8 cellular contexts compared by ENCODE assay signal in genomic region chr12:90102957-90103652, GRCh38.
DNase-seq lines count a peak whose midpoint lies in the region; ATAC-seq, FAIRE-seq and TF ChIP-seq lines count a peak whose summit lies in the region.

No MANE protein-coding gene starts in this region.

- DNase-seq in CD1c-positive myeloid dendritic cell (ENCODE audit: extremely low spot score) (peak; percentile 56), NCI-H748 treated with DMSO at 0.1 percent for 48 hours (lab: John Stamatoyannopoulos, UW) (peak; percentile 39), GM12878 (ENCODE audit: low read depth, low spot score) (peak; percentile 24), middle frontal gyrus (ENCODE audit: extremely low spot score, low spot score) (no peak)

- no peak for TF ChIP-seq EP300 in GM12878 (IDR thresholded peaks at IDR 0.05; ENCODE audit: borderline replicate concordance in 1 of 2, control insufficient read depth in 1 of 2, low read depth in 2 of 2, low read length in 2 of 2)

- no peak overlapping the region for H3K4me3 ChIP-seq in GM12878
- no peak overlapping the region for H3K4me3 ChIP-seq in liver (ENCODE audit: low read depth in 1 of 3, low read length in 3 of 3)

- no peaks in the 10 kb centered on the region for H4K20me1 ChIP-seq in GM12878 (ENCODE audit: control insufficient read depth, insufficient read depth)

- peak; percentile 63 for TF ChIP-seq RAD21 in GM12878 (IDR thresholded peaks at IDR 0.05; ENCODE audit: insufficient read depth, low read depth, low read length)
- peak; percentile 67 to 73 for TF ChIP-seq RAD21 in liver (IDR thresholded peaks at IDR 0.05)

- H2AFZ ChIP-seq in GM12878 (ENCODE audit: control insufficient read depth, low read depth, low read length): no peak overlapping the region

- TF ChIP-seq CTCF in GM12878 (IDR thresholded peaks at IDR 0.05 in 2 of 3, conservative IDR thresholded peaks at IDR 0.05 in 1 of 3; ENCODE audit: control insufficient read depth in 2 of 3, extremely low read depth in 1 of 3, insufficient read depth in 1 of 3, low read depth in 3 of 3, low read length in 3 of 3) (peak; percentile 56 to 62 (median 57)), liver (IDR thresholded peaks at IDR 0.05; ENCODE audit: low read depth, low read length, missing input control) (peak; percentile 36)

- no peak for TF ChIP-seq POLR2A in GM12878 (IDR thresholded peaks at IDR 0.05; ENCODE audit: low read depth, low read length)

- no peak overlapping the region for H3K27ac ChIP-seq in GM12878 (ENCODE audit: control insufficient read depth, insufficient read depth)
- no peak overlapping the region for H3K27ac ChIP-seq in liver (ENCODE audit: low read depth in 1 of 2, low read length in 2 of 2)

- no TSS peak for BruUV-seq in GM12878 (replicated peaks; lab: Mats Ljungman, UMichigan)

- H3K9me3 ChIP-seq in GM12878 (replicated peaks; ENCODE audit: control insufficient read depth, insufficient read depth, low read length): no peaks in the 10 kb centered on the region
- no peaks in the 10 kb centered on the region for H3K9me3 ChIP-seq in liver (ENCODE audit: control insufficient read depth in 4 of 4, low read length in 3 of 4)

- intact Hi-C loops in GM12878 (cut with micrococcal nuclease; ENCODE audit: unreplicated experiment): loop anchor here (1.0 to 5.0 kb wide), 5 partner anchors 149 to 560 kb away; partner anchors contain the start of gene ATP2B1

- no peaks in the 10 kb centered on the region for H3K79me2 ChIP-seq in GM12878 (ENCODE audit: control insufficient read depth, insufficient read depth, low read length)

- CTCF ChIA-PET in GM12878 (lab: Yijun Ruan, JAX): interaction anchor here (0.6 to 6.6 kb wide), 16 partner anchors 18 to 576 kb away, joined by 3 to 95 read pairs (median 4); no protein-coding TSS in a partner anchor

- H3K4me1 ChIP-seq in GM12878 (ENCODE audit: control insufficient read depth, insufficient read depth, low read length): no peaks in the 10 kb centered on the region
- H3K4me1 ChIP-seq in liver (ENCODE audit: control insufficient read depth in 4 of 4, insufficient read depth in 4 of 4, low read length in 3 of 4): no peaks in the 10 kb centered on the region

- SMC1A ChIA-PET in GM12878 (lab: Charles Lee; ENCODE audit: uncharacterized antibody, unreplicated experiment): interaction anchor here (0.6 to 7.3 kb wide), 10 partner anchors 56 to 561 kb away, joined by 3 to 93 read pairs (median 4); no protein-coding TSS in a partner anchor

- in situ Hi-C loops in GM12878 (cut with MboI): loop anchor here (5.0 kb wide), 1 partner anchor 561 kb away; no protein-coding TSS in a partner anchor

- no peak overlapping the region for H3K4me2 ChIP-seq in GM12878 (ENCODE audit: control insufficient read depth, insufficient read depth)

- peak; percentile 93 for FAIRE-seq in GM12878 (lab: Jason Lieb, UNC)

- ATAC-seq in GM18508 (IDR thresholded peaks at IDR 0.05; ENCODE audit: insufficient read depth, unreplicated experiment): peak; percentile 54
- ATAC-seq in HG02884 (IDR thresholded peaks at IDR 0.05; ENCODE audit: unreplicated experiment): peak; percentile 83
- peak; percentile 98 for ATAC-seq in GM12878
- ATAC-seq in GM21737 (IDR thresholded peaks at IDR 0.05; ENCODE audit: unreplicated experiment): no peak

- RAD21 ChIA-PET in GM12878 (lab: Charles Lee; ENCODE audit: unreplicated experiment): interaction anchor here (0.6 to 3.4 kb wide), 9 partner anchors 90 to 565 kb away, joined by 3 to 37 read pairs (median 3); no protein-coding TSS in a partner anchor

- 61% methylated on average over 3 of the region's 3 CpGs for WGBS in GM12878 (ENCODE audit: insufficient coverage, insufficient replicate concordance, low lambda C conversion rate, missing lambda C conversion rate)
- WGBS in liver: 62% methylated on average over 3 of the region's 3 CpGs

- H3K9ac ChIP-seq in GM12878 (ENCODE audit: control insufficient read depth, insufficient read depth, low read length): no peak overlapping the region
- no peak overlapping the region for H3K9ac ChIP-seq in liver (ENCODE audit: low read depth in 1 of 2, low read length in 2 of 2)

- H3K27me3 ChIP-seq in GM12878 (replicated peaks in 1 of 2; ENCODE audit: control insufficient read depth in 2 of 2, insufficient read depth in 2 of 2, low read length in 1 of 2) (no peaks in the 10 kb centered on the region), liver (ENCODE audit: control insufficient read depth in 4 of 4, insufficient read depth in 4 of 4, low read length in 3 of 4) (no peaks in the 10 kb centered on the region)

- POLR2A ChIA-PET in GM12878 (lab: Charles Lee): interaction anchor here (1.7 kb wide), 1 partner anchor 559 kb away, joined by 7 read pairs; no protein-coding TSS in a partner anchor

- no peaks in the 10 kb centered on the region for H3K36me3 ChIP-seq in GM12878 (ENCODE audit: control insufficient read depth in 2 of 2, insufficient read depth in 2 of 2, low read length in 1 of 2)
- H3K36me3 ChIP-seq in liver (ENCODE audit: control insufficient read depth in 4 of 4, insufficient read depth in 3 of 4, low read depth in 1 of 4, low read length in 3 of 4): no peaks in the 10 kb centered on the region

TF ChIP-seq in GM12878, 131 proteins besides CTCF, POLR2A, EP300 and RAD21 (continues in another document):
- TF ChIP-seq RUNX3 (IDR thresholded peaks at IDR 0.05; ENCODE audit: low read length) (0 out of 2 replicates have a peak, but pooled peaks have one; percentile 9), SMC3 (IDR thresholded peaks at IDR 0.05; ENCODE audit: borderline replicate concordance, low read length) (peak; percentile 71), CBX3 (IDR thresholded peaks at IDR 0.05; ENCODE audit: borderline replicate concordance, low read depth) (no peak), CHD4 (IDR thresholded peaks at IDR 0.05) (no peak), NR2C2 (IDR thresholded peaks at IDR 0.05; ENCODE audit: borderline replicate concordance, control insufficient read depth, insufficient read length, low read depth) (no peak), ZNF274 (IDR thresholded peaks at IDR 0.05; ENCODE audit: insufficient read depth, insufficient read length) (no peak), IKZF1 (conservative IDR thresholded peaks at IDR 0.05) (no peak), ATF3 (IDR thresholded peaks at IDR 0.05; ENCODE audit: borderline replicate concordance, extremely low read depth, low read depth, low read length) (no peak), CREM (IDR thresholded peaks at IDR 0.05; ENCODE audit: low read depth) (no peak), YY1 (IDR thresholded peaks at IDR 0.05; ENCODE audit: low read depth, low read length) (no peak), BHLHE40 (IDR thresholded peaks at IDR 0.05; ENCODE audit: borderline replicate concordance in 1 of 2, low read depth in 2 of 2, low read length in 1 of 2) (no peak), ATF7 (IDR thresholded peaks at IDR 0.05; ENCODE audit: low read depth) (no peak), NR2F1 (conservative IDR thresholded peaks at IDR 0.05) (no peak), ASH2L (IDR thresholded peaks at IDR 0.05; ENCODE audit: borderline replicate concordance, low read depth) (no peak), FOXM1 (IDR thresholded peaks at IDR 0.05; ENCODE audit: low read depth, low read length) (0 out of 2 replicates have a peak, but pooled peaks have one; percentile 38), ZNF622 (IDR thresholded peaks at IDR 0.05) (no peak), KLF5 (IDR thresholded peaks at IDR 0.05; ENCODE audit: partially characterized antibody) (no peak), JUND (IDR thresholded peaks at IDR 0.05; ENCODE audit: low read depth, low read length) (no peak), HCFC1 (IDR thresholded peaks at IDR 0.05; ENCODE audit: low read length) (no peak), GABPA (IDR thresholded peaks at IDR 0.05; ENCODE audit: low read depth) (no peak)

TF ChIP-seq in liver, 16 proteins besides CTCF, POLR2A, EP300 and RAD21 (continues in another document):
- TF ChIP-seq RXRA (IDR thresholded peaks at IDR 0.05) (no peak), MAX (IDR thresholded peaks at IDR 0.05) (no peak), JUND (IDR thresholded peaks at IDR 0.05) (no peak), NR2F2 (IDR thresholded peaks at IDR 0.05) (no peak), HNF4G (IDR thresholded peaks at IDR 0.05) (no peak), FOXA1 (IDR thresholded peaks at IDR 0.05) (no peak), SP1 (IDR thresholded peaks at IDR 0.05) (no peak), YY1 (IDR thresholded peaks at IDR 0.05) (no peak), TAF1 (conservative IDR thresholded peaks at IDR 0.05) (no peak), FOXA2 (IDR thresholded peaks at IDR 0.05) (no peak), GABPA (IDR thresholded peaks at IDR 0.05 in 1 of 2, conservative IDR thresholded peaks at IDR 0.05 in 1 of 2) (no peak), EGR1 (IDR thresholded peaks at IDR 0.05; ENCODE audit: low read depth in 2 of 2) (no peak), REST (IDR thresholded peaks at IDR 0.05) (no peak)
